Comparison of ENCODE assay signal across 10 cellular contexts in genomic region chr4:4995866-4996265, GRCh38. TPM values are rescaled to one million over a fixed set of nuclear protein-coding genes. Genes with fewer than 3 reads are reported as not detected.
"Had no signal": no experiment of that assay in that cellular context is flagged by ENCODE, and none has a peak within 500 bp of the region (broad histone marks: within the 10 kb centered on the region; RNA-seq: fewer than 3 reads in every experiment).

No MANE protein-coding gene starts in this region.

- H3K9me3 ChIP-seq: thoracic aorta had no signal

- H3K9me3 Mint-ChIP-seq: activated naive CD4-positive, alpha-beta T cell treated with anti-CD3 and anti-CD28 coated beads for 36 hours; activated T-helper 2 cell treated with anti-CD3 and anti-CD28 coated beads, Interferon-gamma antibody, Interleukin-2, Interleukin-4, amounts not matched to agents 10 μg/mL and 5 μg/mL and 100 μg/mL, durations not matched to agents 14 hours and 24 hours and 36 hours; natural killer cell; stimulated activated naive CD8-positive, alpha-beta T cell treated with anti-CD3 and anti-CD28 coated beads, Interleukin-15, amount 100 ng/mL, for 72 hours had no signal

- H3K4me1 ChIP-seq: foreskin keratinocyte had no signal

- H3K4me3 ChIP-seq: cardiac muscle cell, dorsolateral prefrontal cortex, thoracic aorta had no signal

- H3K36me3 Mint-ChIP-seq: natural killer cell had no signal

- H3K4me1 Mint-ChIP-seq: stimulated activated naive CD8-positive, alpha-beta T cell treated with anti-CD3 and anti-CD28 coated beads, Interleukin-15, amount 100 ng/mL, for 72 hours had no signal

- DNase-seq: activated CD4-positive, alpha-beta T cell treated with anti-CD3 and anti-CD28 coated beads for 1 hour; T1000 had no signal

- H3K36me3 ChIP-seq: cardiac muscle cell, thoracic aorta had no signal

- H3K27me3 ChIP-seq: cardiac muscle cell had no signal

- H3K27ac ChIP-seq: cardiac muscle cell, dorsolateral prefrontal cortex, foreskin keratinocyte, thoracic aorta had no signal

- H3K4me3 Mint-ChIP-seq: activated naive CD4-positive, alpha-beta T cell treated with anti-CD3 and anti-CD28 coated beads for 36 hours; natural killer cell; stimulated activated naive CD8-positive, alpha-beta T cell treated with anti-CD3 and anti-CD28 coated beads, Interleukin-15, amount 100 ng/mL, for 72 hours had no signal

- H3K27ac Mint-ChIP-seq: activated naive CD4-positive, alpha-beta T cell treated with anti-CD3 and anti-CD28 coated beads for 36 hours; activated T-helper 2 cell treated with anti-CD3 and anti-CD28 coated beads, Interferon-gamma antibody, Interleukin-2, Interleukin-4, amounts not matched to agents 10 μg/mL and 5 μg/mL and 100 μg/mL, durations not matched to agents 14 hours and 24 hours and 36 hours; natural killer cell; stimulated activated naive CD8-positive, alpha-beta T cell treated with anti-CD3 and anti-CD28 coated beads, Interleukin-15, amount 100 ng/mL, for 72 hours had no signal

RNA-seq across cellular contexts. Expression of gene CYTL1, which starts 23.4 kb away (rescaled TPM):
- total RNA-seq: activated naive CD4-positive, alpha-beta T cell treated with anti-CD3 and anti-CD28 coated beads for 36 hours; activated T-helper 2 cell treated with anti-CD3 and anti-CD28 coated beads, Interferon-gamma antibody, Interleukin-2, Interleukin-4, amounts not matched to agents 10 μg/mL and 5 μg/mL and 100 μg/mL, durations not matched to agents 14 hours and 24 hours and 36 hours had no signal

RNA-seq across cellular contexts. Expression of gene STK32B, which starts 55.4 kb away (rescaled TPM):
- total RNA-seq: activated naive CD4-positive, alpha-beta T cell treated with anti-CD3 and anti-CD28 coated beads for 36 hours; activated T-helper 2 cell treated with anti-CD3 and anti-CD28 coated beads, Interferon-gamma antibody, Interleukin-2, Interleukin-4, amounts not matched to agents 10 μg/mL and 5 μg/mL and 100 μg/mL, durations not matched to agents 14 hours and 24 hours and 36 hours; cardiac muscle cell had no signal
- polyA plus RNA-seq: cardiac muscle cell had no signal
